Comparison of ENCODE assay signal across 8 cellular contexts in genomic region chr11:24386551-24387404, GRCh38.
DNase-seq lines count a peak whose midpoint lies in the region; ATAC-seq and TF ChIP-seq lines count a peak whose summit lies in the region.

No MANE protein-coding gene starts in this region.

- intact Hi-C loops in lower lobe of right lung (cut with DNase I): no loop called here

- no CpG with 5 or more reads among the region's 6 CpGs for WGBS in neuronal stem cell (ENCODE audit: extremely low coverage in 2 of 2, insufficient read length in 2 of 2, insufficient replicate concordance in 1 of 2), 2 donors

- H2BK120ac ChIP-seq in neuronal stem cell (ENCODE audit: low read depth, low read length): no peak overlapping the region

- in situ Hi-C loops in astrocyte of the cerebellum (cut with HindIII; ENCODE audit: low sequenced_read_pairs) (no loop called here), G401 (cut with HindIII; ENCODE audit: low sequenced_read_pairs) (no loop called here)

- H4K91ac ChIP-seq in neuronal stem cell (ENCODE audit: low read depth, low read length, poor library complexity): no peak overlapping the region

- ATAC-seq in lower lobe of right lung: peak; percentile 62 to 95

- H4K8ac ChIP-seq in neuronal stem cell (ENCODE audit: low read depth, low read length): no peak overlapping the region

- H3K4me2 ChIP-seq in MM.1S (ENCODE audit: low read depth, low read length) (no peak overlapping the region), neuronal stem cell (ENCODE audit: insufficient read depth, low read length, poor library complexity, severe bottlenecking) (no peak overlapping the region)

- H3K27me3 ChIP-seq in MM.1S (replicated peaks; ENCODE audit: insufficient read depth, low read length) (no peaks in the 10 kb centered on the region), lower lobe of right lung (ENCODE audit: low read depth) (no peaks in the 10 kb centered on the region), neuronal stem cell (ENCODE audit: control insufficient read depth in 3 of 3, insufficient read depth in 3 of 3, low read depth in 1 of 3, low read length in 3 of 3) (no peaks in the 10 kb centered on the region)

- H3K79me2 ChIP-seq in MM.1S (ENCODE audit: low read length): no peaks in the 10 kb centered on the region

- H3K9me3 ChIP-seq in MM.1S (replicated peaks; ENCODE audit: insufficient read depth, low read length) (no peaks in the 10 kb centered on the region), lower lobe of right lung (no peaks in the 10 kb centered on the region), neuronal stem cell (replicated peaks in 1 of 2; ENCODE audit: control insufficient read depth in 2 of 2, insufficient read depth in 1 of 2, low read depth in 1 of 2, low read length in 2 of 2) (no peaks in the 10 kb centered on the region)

- no peaks in the 10 kb centered on the region for H3K79me1 ChIP-seq in neuronal stem cell (ENCODE audit: low read depth, low read length)

- no peak overlapping the region for H3K18ac ChIP-seq in neuronal stem cell (ENCODE audit: low read length)

- no peak overlapping the region for H3K4ac ChIP-seq in neuronal stem cell (ENCODE audit: low read length)

- H3K4me1 ChIP-seq in MM.1S (ENCODE audit: low read length) (no peaks in the 10 kb centered on the region), lower lobe of right lung (no peaks in the 10 kb centered on the region), neuronal stem cell (ENCODE audit: control insufficient read depth in 2 of 2, insufficient read depth in 1 of 2, low read depth in 1 of 2, low read length in 2 of 2) (no peaks in the 10 kb centered on the region)

- no peak overlapping the region for H3K4me3 ChIP-seq in MM.1S (ENCODE audit: low read length)
- H3K4me3 ChIP-seq in astrocyte of the cerebellum (ENCODE audit: low read depth, low read length): no peak overlapping the region
- H3K4me3 ChIP-seq in lower lobe of right lung: no peak overlapping the region
- H3K4me3 ChIP-seq in neuronal stem cell (ENCODE audit: low read length in 2 of 2): no peak overlapping the region

- TF ChIP-seq CTCF in MM.1S (IDR thresholded peaks at IDR 0.05; ENCODE audit: low read length) (peak; percentile 47), astrocyte of the cerebellum (IDR thresholded peaks at IDR 0.05; ENCODE audit: low read depth, low read length, missing control alignments) (peak; percentile 57), lower lobe of right lung (IDR thresholded peaks at IDR 0.05) (peak; percentile 23)

- H3K23ac ChIP-seq in neuronal stem cell (ENCODE audit: low read depth, low read length, poor library complexity): no peak overlapping the region

- H2BK12ac ChIP-seq in neuronal stem cell (ENCODE audit: low read length): no peak overlapping the region

- DNase-seq in DMS79 (lab: John Stamatoyannopoulos, UW) (peak; percentile 92), MM.1S (peak; percentile 21), astrocyte of the cerebellum (ENCODE audit: low read depth) (peak; percentile 29), lower lobe of right lung (no peak), G401 (ENCODE audit: low spot score) (no peak), neuronal stem cell (ENCODE audit: low spot score) (no peak), HPDE6-E6E7 (ENCODE audit: extremely low spot score) (no peak)
- DNase-seq in stimulated activated CD4-positive, alpha-beta T cell treated with anti-CD3 and anti-CD28 coated beads, Interleukin-4, amount 100 ng/mL, for 1 hour: no peak

- H2BK15ac ChIP-seq in neuronal stem cell (ENCODE audit: low read length): no peak overlapping the region

- H3K9me2 ChIP-seq in MM.1S (replicated peaks; ENCODE audit: insufficient read depth, low read length): no peaks in the 10 kb centered on the region

- no peak overlapping the region for H3K27ac ChIP-seq in MM.1S (ENCODE audit: low read length)
- no peak overlapping the region for H3K27ac ChIP-seq in lower lobe of right lung
- H3K27ac ChIP-seq in neuronal stem cell (replicated peaks; ENCODE audit: low read length): no peak overlapping the region

- no peak overlapping the region for H3K9ac ChIP-seq in MM.1S (ENCODE audit: low read length)
- no peak overlapping the region for H3K9ac ChIP-seq in neuronal stem cell (ENCODE audit: low read depth, low read length, poor library complexity)

- H4K20me1 ChIP-seq in MM.1S (ENCODE audit: insufficient read depth, low read length): no peaks in the 10 kb centered on the region

- H3K14ac ChIP-seq in neuronal stem cell (ENCODE audit: low read length): no peak overlapping the region

- H3F3A ChIP-seq in MM.1S (ENCODE audit: insufficient read depth, low read length): no peaks in the 10 kb centered on the region

- no peak overlapping the region for H2AFZ ChIP-seq in MM.1S (ENCODE audit: low read length)
- H2AFZ ChIP-seq in neuronal stem cell (ENCODE audit: low read length): no peak overlapping the region

- no peak overlapping the region for H2BK5ac ChIP-seq in neuronal stem cell (ENCODE audit: low read length)

- no peak overlapping the region for H2AK5ac ChIP-seq in neuronal stem cell (ENCODE audit: low read depth, low read length)

- H3K36me3 ChIP-seq in MM.1S (replicated peaks; ENCODE audit: insufficient read depth, low read length): no peaks in the 10 kb centered on the region
- H3K36me3 ChIP-seq in lower lobe of right lung: no peaks in the 10 kb centered on the region
- no peaks in the 10 kb centered on the region for H3K36me3 ChIP-seq in neuronal stem cell (replicated peaks in 1 of 2; ENCODE audit: control insufficient read depth in 2 of 2, insufficient read depth in 2 of 2, low read length in 2 of 2)

Comparison
In these comparisons a context has a peak if more than half of its experiments do, and no peak if none do; other contexts are left out.
1. DNase-seq: peak in DMS79 (single experiment), MM.1S (single experiment) and astrocyte of the cerebellum (single experiment); none in lower lobe of right lung (single experiment), G401 (single experiment), neuronal stem cell (single experiment), stimulated activated CD4-positive, alpha-beta T cell treated with anti-CD3 and anti-CD28 coated beads, Interleukin-4, amount 100 ng/mL, for 1 hour (single experiment) and HPDE6-E6E7 (single experiment).
2. Peak in every context shown above with its lines, with median percentiles within 50 percentile points of each other: CTCF ChIP-seq.